Comparison of ENCODE assay signal across 10 cellular contexts in the genomic region with DNA sequence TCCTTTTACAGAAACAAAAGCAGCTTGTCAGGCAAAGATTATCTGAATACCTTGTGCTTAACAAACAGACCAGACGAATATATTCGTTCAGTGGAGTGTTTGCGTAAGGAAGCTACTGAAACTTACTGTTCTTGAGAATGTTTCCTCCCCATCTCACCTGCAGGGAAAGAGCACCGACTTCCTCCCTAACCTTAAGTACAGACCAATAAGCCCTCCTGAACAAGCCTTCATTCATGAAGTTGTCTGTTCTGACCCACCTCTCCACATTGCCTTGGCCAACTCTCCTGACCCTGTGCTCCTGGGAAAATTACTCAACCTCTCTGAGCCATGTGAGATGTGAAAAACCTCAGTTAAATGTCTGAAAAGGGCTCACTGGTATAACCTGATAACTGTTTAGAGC. TPM values are rescaled to one million over a fixed set of nuclear protein-coding genes. Genes with fewer than 3 reads are reported as not detected.
A peak's percentile ranks its signal among the peaks of the same experiment; 100 is the strongest.
DNase-seq lines count a peak whose midpoint lies in the region; ATAC-seq and TF ChIP-seq lines count a peak whose summit lies in the region.
"Had no signal": no experiment of that assay in that cellular context is flagged by ENCODE, and none has a peak within 500 bp of the region (broad histone marks: within the 10 kb centered on the region; RNA-seq: fewer than 3 reads in every experiment).

No MANE protein-coding gene starts in this region.

- H3K27me3 ChIP-seq in CD4-positive, CD25-positive, alpha-beta regulatory T cell (ENCODE audit: control insufficient read depth, insufficient read depth, low read length), result no peaks in the 10 kb centered on the region
- no peaks in the 10 kb centered on the region for H3K27me3 ChIP-seq in mucosa of stomach (ENCODE audit: control insufficient read depth, insufficient read depth, low read length)
- H3K27me3 ChIP-seq: adrenal gland had no signal

- no peak overlapping the region for H3K27ac ChIP-seq in CD4-positive, CD25-positive, alpha-beta regulatory T cell (ENCODE audit: insufficient read depth, low read length, poor library complexity, severe bottlenecking)
- H3K27ac ChIP-seq: adrenal gland had no signal

- no peaks in the 10 kb centered on the region for H3K9me3 ChIP-seq in CD4-positive, CD25-positive, alpha-beta regulatory T cell (ENCODE audit: control insufficient read depth in 2 of 2, low read length in 2 of 2)
- no peaks in the 10 kb centered on the region for H3K9me3 ChIP-seq in mucosa of stomach (ENCODE audit: control insufficient read depth, low read length)
- H3K9me3 ChIP-seq: adrenal gland had no signal

- H3K9ac ChIP-seq in mucosa of stomach (ENCODE audit: low read length), result peak overlapping the region; percentile 73

- H3K36me3 ChIP-seq in CD4-positive, CD25-positive, alpha-beta regulatory T cell (ENCODE audit: control insufficient read depth, insufficient read depth, low read length), result no peaks in the 10 kb centered on the region
- no peaks in the 10 kb centered on the region for H3K36me3 ChIP-seq in mucosa of stomach (ENCODE audit: control insufficient read depth, insufficient read depth, low read length)
- H3K36me3 ChIP-seq: adrenal gland had no signal

- H3K9me3 Mint-ChIP-seq in CD4-positive, CD25-positive, alpha-beta regulatory T cell, result no peaks in the 10 kb centered on the region
- H3K9me3 Mint-ChIP-seq in HFFc6, result no peaks in the 10 kb centered on the region
- H3K9me3 Mint-ChIP-seq in activated naive CD8-positive, alpha-beta T cell (ENCODE audit: low read depth), result no peaks in the 10 kb centered on the region

- H3K36me3 Mint-ChIP-seq in CD4-positive, CD25-positive, alpha-beta regulatory T cell, result peaks cover 19% of the 10 kb centered on the region
- peaks cover 24% of the 10 kb centered on the region for H3K36me3 Mint-ChIP-seq in HFFc6 (ENCODE audit: low read depth)
- peaks cover 23% of the 10 kb centered on the region for H3K36me3 Mint-ChIP-seq in activated naive CD8-positive, alpha-beta T cell

- CTCF ChIA-PET in GM10248 (lab: Yijun Ruan, JAX), result no interaction called here

- POLR2A ChIA-PET in GM10248 (lab: Yijun Ruan, JAX), result no interaction called here

- H3K4me1 Mint-ChIP-seq in CD4-positive, CD25-positive, alpha-beta regulatory T cell, result peaks cover 25 to 74% (median 46%) of the 10 kb centered on the region in 4 donors
- peaks cover 82% of the 10 kb centered on the region for H3K4me1 Mint-ChIP-seq in HFFc6 (ENCODE audit: low read depth)
- H3K4me1 Mint-ChIP-seq in activated naive CD8-positive, alpha-beta T cell (ENCODE audit: low read depth), result peaks cover 46% of the 10 kb centered on the region

- TF ChIP-seq CTCF in HFFc6 (IDR thresholded peaks at IDR 0.05) (no peak), GM10248 (IDR thresholded peaks at IDR 0.05; ENCODE audit: control extremely low read depth, extremely low read depth, low read depth, missing control alignments) (no peak)

- H3K4me1 ChIP-seq in CD4-positive, CD25-positive, alpha-beta regulatory T cell (ENCODE audit: control insufficient read depth, insufficient read depth, low read length, poor library complexity, severe bottlenecking), result peaks cover 25% of the 10 kb centered on the region
- peaks cover 75% of the 10 kb centered on the region for H3K4me1 ChIP-seq in mucosa of stomach (ENCODE audit: control insufficient read depth, insufficient read depth, low read length)

- peak in 2 of 3 donors; percentile 12 to 39 for DNase-seq in CD4-positive, CD25-positive, alpha-beta regulatory T cell
- DNase-seq in HFFc6 (no peak), GM03348 (ENCODE audit: low spot score) (no peak), GM10248 (ENCODE audit: extremely low spot score) (no peak), NCI-H82 treated with DMSO at 0.1 percent for 48 hours (lab: John Stamatoyannopoulos, UW; ENCODE audit: unreplicated experiment) (no peak)
- DNase-seq: adrenal gland, occipital lobe had no signal

- H3K27ac Mint-ChIP-seq in CD4-positive, CD25-positive, alpha-beta regulatory T cell, result peak overlapping the region; percentile 7 to 72 (median 37)
- H3K27ac Mint-ChIP-seq in HFFc6, result peak overlapping the region; percentile 51; the same call in 1 of the 2 replicates
- H3K27ac Mint-ChIP-seq in activated naive CD8-positive, alpha-beta T cell, result peak overlapping the region; percentile 98

- ATAC-seq in CD4-positive, CD25-positive, alpha-beta regulatory T cell (ENCODE audit: low read depth in 2 of 2), result peak in 1 of 2 donors; percentile 20
- no peak for ATAC-seq in GM19452 (IDR thresholded peaks at IDR 0.05; ENCODE audit: unreplicated experiment)

- peak overlapping the region; percentile 5 to 58 (median 22) for H3K4me3 Mint-ChIP-seq in CD4-positive, CD25-positive, alpha-beta regulatory T cell
- peak overlapping the region; percentile 48; the same call in 1 of the 2 replicates for H3K4me3 Mint-ChIP-seq in HFFc6
- peak overlapping the region; percentile 60 for H3K4me3 Mint-ChIP-seq in activated naive CD8-positive, alpha-beta T cell

- H3K4me3 ChIP-seq in CD4-positive, CD25-positive, alpha-beta regulatory T cell (ENCODE audit: low read depth, low read length), result peak overlapping the region; percentile 41
- H3K4me3 ChIP-seq in mucosa of stomach (ENCODE audit: low read length), result peak overlapping the region; percentile 14
- H3K4me3 ChIP-seq: adrenal gland had no signal

- no peaks in the 10 kb centered on the region for H3K27me3 Mint-ChIP-seq in CD4-positive, CD25-positive, alpha-beta regulatory T cell
- H3K27me3 Mint-ChIP-seq in HFFc6 (ENCODE audit: insufficient read depth), result no peaks in the 10 kb centered on the region
- H3K27me3 Mint-ChIP-seq in activated naive CD8-positive, alpha-beta T cell, result no peaks in the 10 kb centered on the region

RNA-seq across cellular contexts. Expression of a gene that starts 35.2 kb away (rescaled TPM):
- 27.2 TPM for total RNA-seq in CD4-positive, CD25-positive, alpha-beta regulatory T cell
- polyA plus RNA-seq in CD4-positive, CD25-positive, alpha-beta regulatory T cell, result 10 to 100 TPM in 1 of 4 donors, 1 to 10 TPM in 3; 4.4 to 12.1 (median 7.0) TPM
- total RNA-seq in HFFc6 (2021; fragmentation: NEBNext Ultra II Directional; extraction: Animal tissue kit (Norgen Biotek cat#: 25700)), result 10 to 100 TPM; 27.7 to 36.4 (median 33.4) TPM

Comparison
In these comparisons a context has a peak if more than half of its experiments do, and no peak if none do; other contexts are left out.
1. DNase-seq: peak in CD4-positive, CD25-positive, alpha-beta regulatory T cell (2 of 3); none in HFFc6 (single experiment), GM03348 (single experiment), GM10248 (single experiment) and NCI-H82 treated with DMSO at 0.1 percent for 48 hours (single experiment).
2. H3K27ac Mint-ChIP-seq: peak in every context shown above with its lines; median percentile 98 in activated naive CD8-positive, alpha-beta T cell; 51 in HFFc6; 37 in CD4-positive, CD25-positive, alpha-beta regulatory T cell.
3. Peak in every context shown above with its lines, with median percentiles within 50 percentile points of each other: H3K4me3 Mint-ChIP-seq.